9 cellular contexts compared by ENCODE assay signal in the genomic region with DNA sequence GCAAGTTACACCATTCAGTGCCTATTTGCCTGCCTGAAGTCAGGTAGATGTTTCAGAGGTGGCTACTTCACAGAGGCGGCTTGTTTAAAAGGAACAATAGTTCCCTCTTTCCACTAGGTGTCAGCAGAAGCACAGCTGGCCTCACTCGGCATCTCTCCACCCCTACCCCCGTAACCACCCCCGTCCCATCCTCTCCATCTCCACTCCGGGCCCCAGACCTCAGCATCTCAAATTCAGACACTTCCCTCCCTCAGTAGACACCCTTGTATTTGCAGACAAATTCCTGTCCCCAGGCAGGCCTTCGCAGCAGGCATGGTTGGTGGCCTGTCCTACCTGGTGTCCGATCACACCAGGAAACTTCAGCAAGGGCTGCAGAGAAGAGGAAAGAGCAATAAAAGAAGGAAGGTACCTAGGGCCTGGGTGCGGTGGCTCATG. TPM values are rescaled to one million over a fixed set of nuclear protein-coding genes. Genes with fewer than 3 reads are reported as not detected.
DNase-seq lines count a peak whose midpoint lies in the region; ATAC-seq and TF ChIP-seq lines count a peak whose summit lies in the region.
"Had no signal": no experiment of that assay in that cellular context is flagged by ENCODE, and none has a peak within 500 bp of the region (broad histone marks: within the 10 kb centered on the region; RNA-seq: fewer than 3 reads in every experiment).

No MANE protein-coding gene starts in this region.

- CTCF ChIA-PET in PC-3 (lab: Charles Lee): interaction anchor here (1.2 to 3.3 kb wide), 2 partner anchors 55 to 58 kb away, joined by 3 to 34 read pairs; partner anchors contain the start of gene FEM1A

- POLR2A ChIA-PET in PC-3 (lab: Charles Lee; ENCODE audit: unreplicated experiment): no interaction called here

- H3F3A ChIP-seq in PC-3 (ENCODE audit: low read length, unreplicated experiment): no peaks in the 10 kb centered on the region

- H3K9ac ChIP-seq in PC-3 (ENCODE audit: low read length): no peak overlapping the region

- BruUV-seq in PC-3 (replicated peaks; lab: Mats Ljungman, UMichigan): no TSS peak

- peak overlapping the region; percentile 36; the same call in 1 of the 2 replicates for H3K4me3 ChIP-seq in PC-3 (ENCODE audit: low read length)
- H3K4me3 ChIP-seq: SK-N-MC had no signal

- H3K27me3 ChIP-seq in PC-3 (ENCODE audit: low read length): no peaks in the 10 kb centered on the region

- no peaks in the 10 kb centered on the region for H3K4me1 ChIP-seq in PC-3 (ENCODE audit: insufficient read depth, low read length)

- intact Hi-C loops in PC-3 (cut with micrococcal nuclease): loop anchor here (1.0 kb wide), 2 partner anchors 59 to 72 kb away; partner anchors contain the start of gene FEM1A

- no peak overlapping the region for H3K27ac ChIP-seq in PC-3 (ENCODE audit: low read length)
- H3K27ac ChIP-seq: SK-N-MC had no signal

- H4K20me1 ChIP-seq in PC-3 (ENCODE audit: low read length): no peaks in the 10 kb centered on the region

- peak; percentile 70 for DNase-seq in DMS 273 treated with DMSO at 0.1 percent for 48 hours (lab: John Stamatoyannopoulos, UW)
- DNase-seq in Kasumi-1 (lab: John Stamatoyannopoulos, UW): peak; percentile 76 to 79
- peak; percentile 87 for DNase-seq in PC-3
- peak; percentile 19 for DNase-seq in activated T-helper 1 cell treated with Interleukin-2 at 50 U/mL for 16 hours (ENCODE audit: low read depth)
- DNase-seq in fibroblast of the conjunctiva (ENCODE audit: low read depth): peak; percentile 41
- peak in 33 of 56 donors; percentile 10 to 71 (median 25) for DNase-seq in nucleus accumbens (lab: John Stamatoyannopoulos, UW)

- H2AFZ ChIP-seq in PC-3 (ENCODE audit: low read length): peak overlapping the region; percentile 69

- peak; percentile 87 for TF ChIP-seq CTCF in PC-3 (conservative IDR thresholded peaks at IDR 0.05; ENCODE audit: low read depth, low read length)

- H3K9me2 ChIP-seq in PC-3 (replicated peaks; ENCODE audit: low read length): no peaks in the 10 kb centered on the region

- peak overlapping the region; percentile 72 for H3K4me2 ChIP-seq in PC-3 (ENCODE audit: low read length)

- no peaks in the 10 kb centered on the region for H3K36me3 ChIP-seq in PC-3 (ENCODE audit: low read depth, low read length)

- no peaks in the 10 kb centered on the region for H3K79me2 ChIP-seq in PC-3 (ENCODE audit: low read length)

- H3K9me3 ChIP-seq in PC-3 (ENCODE audit: low read length): no peaks in the 10 kb centered on the region

- ATAC-seq in PC-3: peak; percentile 93
- no peak for ATAC-seq in HG02763 (IDR thresholded peaks at IDR 0.05; ENCODE audit: unreplicated experiment)
- no peak for ATAC-seq in HG02840 (IDR thresholded peaks at IDR 0.05; ENCODE audit: low FRiP score, unreplicated experiment)

RNA-seq across cellular contexts. Expression of gene DPP9, which starts 9.1 kb away (rescaled TPM):
- total RNA-seq in PC-3 (2014; rRNA removed): 129 and 215 TPM in 2 replicates

RNA-seq across cellular contexts. Expression of gene FEM1A, which starts 58.8 kb away (rescaled TPM):
- 28.1 and 30.6 TPM in 2 replicates for total RNA-seq in PC-3 (2014; rRNA removed)

Comparison
In these comparisons a context has a peak if more than half of its experiments do, and no peak if none do; other contexts are left out.
1. DNase-seq: peak in every context shown above with its lines; median percentile 87 in PC-3; 78 in Kasumi-1; 70 in DMS 273 treated with DMSO at 0.1 percent for 48 hours; 41 in fibroblast of the conjunctiva; 25 in nucleus accumbens; 19 in activated T-helper 1 cell treated with Interleukin-2 at 50 U/mL for 16 hours.